8 cellular contexts compared by ENCODE assay signal in genomic region chr6:125191916-125192609, GRCh38. TPM values are rescaled to one million over a fixed set of nuclear protein-coding genes. Genes with fewer than 3 reads are reported as not detected.
DNase-seq lines count a peak whose midpoint lies in the region; ATAC-seq and TF ChIP-seq lines count a peak whose summit lies in the region.

No MANE protein-coding gene starts in this region.

- ATAC-seq in GM18499 (IDR thresholded peaks at IDR 0.05; ENCODE audit: insufficient read depth, unreplicated experiment) (peak; percentile 93), HG02870 (IDR thresholded peaks at IDR 0.05; ENCODE audit: unreplicated experiment) (peak; percentile 98), right lobe of liver (peak; percentile 72 to 88 (median 84))

- TF ChIP-seq CTCF in AG04449 (IDR thresholded peaks at IDR 0.05; ENCODE audit: insufficient read depth, low read length, missing control alignments), result peak; percentile 64
- TF ChIP-seq CTCF in WERI-Rb-1 (IDR thresholded peaks at IDR 0.05; ENCODE audit: low read depth, low read length), result peak; percentile 80
- TF ChIP-seq CTCF in right lobe of liver (IDR thresholded peaks at IDR 0.05), result peak; percentile 41 to 66 (median 50)

- no peak for TF ChIP-seq POLR2A in right lobe of liver (IDR thresholded peaks at IDR 0.05)

- no peak overlapping the region for H3K4me3 ChIP-seq in AG04449 (ENCODE audit: low read depth, low read length)
- no peak overlapping the region for H3K4me3 ChIP-seq in WERI-Rb-1 (ENCODE audit: low read depth, low read length)
- H3K4me3 ChIP-seq in right lobe of liver, result no peak overlapping the region

- CTCF ChIA-PET in AG04449 (lab: Yijun Ruan, JAX), result interaction anchor here (0.7 to 4.2 kb wide), 29 partner anchors 8 to 140 kb away, joined by 3 to 33 read pairs (median 4); partner anchors contain the start of gene TPD52L1

- H3K4me1 ChIP-seq in right lobe of liver, result peaks cover 0 to 4% (median 0%) of the 10 kb centered on the region in 4 donors

- intact Hi-C loops in right lobe of liver (cut with DNase I), result no loop called here

- H3K36me3 ChIP-seq in WERI-Rb-1 (no peaks in the 10 kb centered on the region), right lobe of liver (no peaks in the 10 kb centered on the region)

- H3K27ac ChIP-seq in WERI-Rb-1, result no peak overlapping the region
- H3K27ac ChIP-seq in right lobe of liver, result no peak overlapping the region

- H3K27me3 ChIP-seq in WERI-Rb-1 (ENCODE audit: insufficient read depth, low read depth, severe bottlenecking) (no peaks in the 10 kb centered on the region), right lobe of liver (no peaks in the 10 kb centered on the region)

- WGBS in right lobe of liver (ENCODE audit: insufficient coverage, low coverage, low lambda C conversion rate, missing lambda C conversion rate), result 43% methylated on average over 5 of the region's 5 CpGs

- H3K9me3 ChIP-seq in WERI-Rb-1 (ENCODE audit: severe bottlenecking) (no peaks in the 10 kb centered on the region), right lobe of liver (no peaks in the 10 kb centered on the region)

- POLR2A ChIA-PET in AG04449 (lab: Yijun Ruan, JAX), result interaction anchor here (1.1 kb wide), 1 partner anchor 10 kb away, joined by 3 read pairs; no protein-coding TSS in a partner anchor

- peak; percentile 42 for DNase-seq in AG04449 (ENCODE audit: low read depth, low spot score)
- DNase-seq in NCI-H1694 (lab: John Stamatoyannopoulos, UW), result peak; percentile 16
- peak; percentile 64 for DNase-seq in WERI-Rb-1
- peak; percentile 58 for DNase-seq in cerebellar cortex (ENCODE audit: low spot score)
- DNase-seq in right lobe of liver, result no peak
- DNase-seq in stimulated activated CD8-positive, alpha-beta memory T cell treated with anti-CD3 and anti-CD28 coated beads, Interleukin-2, amount 100 ng/mL, for 1 hour (ENCODE audit: low read depth in 2 of 2), result peak; percentile 12 to 14

RNA-seq across cellular contexts. Expression of gene TPD52L1, which starts 38.5 kb away (rescaled TPM):
- total RNA-seq in right lobe of liver, result 100 to 1,000 TPM in 2 of 6 experiments, 10 to 100 TPM in 4; 36.8 to 119 (median 47.7) TPM

Comparison
In these comparisons a context has a peak if more than half of its experiments do, and no peak if none do; other contexts are left out.
1. DNase-seq: peak in AG04449 (single experiment), NCI-H1694 (single experiment), WERI-Rb-1 (single experiment), cerebellar cortex (single experiment) and stimulated activated CD8-positive, alpha-beta memory T cell treated with anti-CD3 and anti-CD28 coated beads, Interleukin-2, amount 100 ng/mL, for 1 hour (2 of 2); none in right lobe of liver (0 of 3).
2. Peak in every context shown above with its lines, with median percentiles within 50 percentile points of each other: CTCF ChIP-seq and ATAC-seq.